1 cellular context compared by ENCODE assay signal in genomic region chr11:31641477-31642062, GRCh38.
TF ChIP-seq lines count a peak whose summit lies in the region.

No MANE protein-coding gene starts in this region.

TF ChIP-seq in GM23338, 12 proteins besides CTCF, POLR2A, EP300 and RAD21 (continued from another document):
- TF ChIP-seq ZNF331 (CRISPR knock-in tag; IDR thresholded peaks at IDR 0.05; ENCODE audit: low read depth) (no peak), CREB1 (CRISPR knock-in tag; IDR thresholded peaks at IDR 0.05; ENCODE audit: low read depth) (no peak), POLR2AphosphoS5 (IDR thresholded peaks at IDR 0.05; ENCODE audit: low read depth) (no peak)
TF ChIP-seq in GM23338: peak in this region for 0.
